2 cellular contexts compared by ENCODE assay signal in genomic region chr19:23134211-23134610, GRCh38. TPM values are rescaled to one million over a fixed set of nuclear protein-coding genes. Genes with fewer than 3 reads are reported as not detected.
"Had no signal": no experiment of that assay in that cellular context is flagged by ENCODE, and none has a peak within 500 bp of the region (broad histone marks: within the 10 kb centered on the region; RNA-seq: fewer than 3 reads in every experiment).

No MANE protein-coding gene starts in this region.

RNA-seq across cellular contexts. Expression of gene ZNF730, which starts 17.4 kb away (rescaled TPM):
- total RNA-seq: left lobe of liver, left ventricle myocardium superior had no signal
